Comparison of ENCODE assay signal across 21 cellular contexts in genomic region chr7:25754751-25755150, GRCh38.
A peak's percentile ranks its signal among the peaks of the same experiment; 100 is the strongest.
DNase-seq lines count a peak whose midpoint lies in the region; ATAC-seq and TF ChIP-seq lines count a peak whose summit lies in the region.
"Had no signal": no experiment of that assay in that cellular context is flagged by ENCODE, and none has a peak within 500 bp of the region (broad histone marks: within the 10 kb centered on the region; RNA-seq: fewer than 3 reads in every experiment).

No MANE protein-coding gene starts in this region.

- 65 to 96% (median 93%) methylated on average over 1 of the region's 1 CpG for WGBS in stomach, 5 donors

- no peaks in the 10 kb centered on the region for H3K79me2 ChIP-seq in neural progenitor cell (ENCODE audit: low read depth)

- H3F3A ChIP-seq in neural progenitor cell (ENCODE audit: low read depth), result peaks cover 34% of the 10 kb centered on the region

- TF ChIP-seq EP300 in stomach (IDR thresholded peaks at IDR 0.05), result no peak

- H3K9me3 Mint-ChIP-seq in neural progenitor cell, result peaks cover 2% of the 10 kb centered on the region
- no peaks in the 10 kb centered on the region for H3K9me3 Mint-ChIP-seq in activated T-cell treated with anti-CD3 and anti-CD28 coated beads, Interleukin-2, amount 50 U/mL, for 4 hours
- H3K9me3 Mint-ChIP-seq: CD8-positive, alpha-beta T cell; IgD-negative memory B cell had no signal

- no peak for TF ChIP-seq POLR2A in stomach (IDR thresholded peaks at IDR 0.05)

- H3K27me3 Mint-ChIP-seq in neural progenitor cell (ENCODE audit: insufficient read depth, low read depth), result peaks cover 3% of the 10 kb centered on the region
- H3K27me3 Mint-ChIP-seq in activated T-cell treated with anti-CD3 and anti-CD28 coated beads, Interleukin-2, amount 50 U/mL, for 4 hours (ENCODE audit: low read depth), result peaks cover 7% of the 10 kb centered on the region

- intact Hi-C loops in stomach (cut with DNase I; ENCODE audit: low total_unique reads), result no loop called here

- no peak overlapping the region for H3K4me3 ChIP-seq in neural progenitor cell
- H3K4me3 ChIP-seq in stomach, result no peak overlapping the region
- H3K4me3 ChIP-seq: GM12878 had no signal

- no peaks in the 10 kb centered on the region for H3K36me3 ChIP-seq in neural progenitor cell
- H3K36me3 ChIP-seq in stomach, result no peaks in the 10 kb centered on the region

- peaks cover 3% of the 10 kb centered on the region for H3K36me3 Mint-ChIP-seq in neural progenitor cell
- H3K36me3 Mint-ChIP-seq in activated T-cell treated with anti-CD3 and anti-CD28 coated beads, Interleukin-2, amount 50 U/mL, for 4 hours (ENCODE audit: insufficient read depth), result no peaks in the 10 kb centered on the region
- H3K36me3 Mint-ChIP-seq: CD8-positive, alpha-beta T cell; IgD-negative memory B cell had no signal

- H2AFZ ChIP-seq in neural progenitor cell (replicated peaks), result no peak overlapping the region

- no peak overlapping the region for H3K4me2 ChIP-seq in neural progenitor cell

- H3K9ac ChIP-seq in neural progenitor cell, result no peak overlapping the region

- H3K27ac ChIP-seq in cingulate gyrus (ENCODE audit: low read depth, low read length) (peak overlapping the region; percentile 39), neural progenitor cell (no peak overlapping the region), stomach (peak overlapping the region in 3 of 5 donors; percentile 55 to 84 (median 77))
- H3K27ac ChIP-seq: HL-60 had no signal

- H3K4me1 ChIP-seq in neural progenitor cell (peaks cover 66% of the 10 kb centered on the region), stomach (peaks cover 0 to 47% (median 8%) of the 10 kb centered on the region in 4 donors)

- ATAC-seq in activated T-cell treated with anti-CD3 and anti-CD28 coated beads, Interleukin-2, amount 50 U/mL, for 4 hours, result no peak
- ATAC-seq: CD8-positive, alpha-beta T cell; GM12878 had no signal

- peak; percentile 63 for DNase-seq in G401 (ENCODE audit: low spot score)
- DNase-seq in neural progenitor cell (ENCODE audit: low spot score), result no peak
- DNase-seq in stomach, result no peak
- no peak for DNase-seq in activated T-cell treated with anti-CD3 and anti-CD28 coated beads, Interleukin-2, amount 50 U/mL, for 4 hours
- no peak for DNase-seq in DMS53 treated with DMSO at 0.1 percent for 48 hours (lab: John Stamatoyannopoulos, UW; ENCODE audit: unreplicated experiment)
- no peak for DNase-seq in activated CD4-positive, CD25-positive, alpha-beta regulatory T cell (lab: John Stamatoyannopoulos, UW)
- DNase-seq in stimulated activated CD4-positive, alpha-beta T cell treated with anti-CD3 and anti-CD28 coated beads, Interleukin-15, amount 100 ng/mL, for 24 hours, result no peak
- DNase-seq: CD8-positive, alpha-beta T cell; DND-41; GDM1; H7; Kasumi-1; NCI-H1105; NCI-H1694; NCI-H2107; NCI-H2227 treated with DMSO at 0.1 percent for 48 hours; NCI-H524 had no signal

- in situ Hi-C loops in G401 (cut with HindIII; ENCODE audit: low sequenced_read_pairs), result no loop called here

- H3K27me3 ChIP-seq in neural progenitor cell (no peaks in the 10 kb centered on the region), stomach (no peaks in the 10 kb centered on the region)

- TF ChIP-seq CTCF in neural progenitor cell (IDR thresholded peaks at IDR 0.05), result no peak
- no peak for TF ChIP-seq CTCF in stomach (IDR thresholded peaks at IDR 0.05)

- H3K27ac Mint-ChIP-seq in neural progenitor cell, result peak overlapping the region; percentile 79
- H3K27ac Mint-ChIP-seq: CD8-positive, alpha-beta T cell; IgD-negative memory B cell had no signal

- no peaks in the 10 kb centered on the region for H4K20me1 ChIP-seq in neural progenitor cell (ENCODE audit: low read depth)

- peaks cover 54% of the 10 kb centered on the region for H3K4me1 Mint-ChIP-seq in neural progenitor cell
- no peaks in the 10 kb centered on the region for H3K4me1 Mint-ChIP-seq in activated T-cell treated with anti-CD3 and anti-CD28 coated beads, Interleukin-2, amount 50 U/mL, for 4 hours (ENCODE audit: low read depth)
- H3K4me1 Mint-ChIP-seq: IgD-negative memory B cell had no signal

- H3K9me3 ChIP-seq in neural progenitor cell (ENCODE audit: low read depth) (no peaks in the 10 kb centered on the region), stomach (no peaks in the 10 kb centered on the region)

- no peak overlapping the region for H3K4me3 Mint-ChIP-seq in neural progenitor cell
- no peak overlapping the region for H3K4me3 Mint-ChIP-seq in activated T-cell treated with anti-CD3 and anti-CD28 coated beads, Interleukin-2, amount 50 U/mL, for 4 hours
- H3K4me3 Mint-ChIP-seq: CD8-positive, alpha-beta T cell; IgD-negative memory B cell had no signal
